Comparison of ENCODE assay signal across 9 cellular contexts in the genomic region with DNA sequence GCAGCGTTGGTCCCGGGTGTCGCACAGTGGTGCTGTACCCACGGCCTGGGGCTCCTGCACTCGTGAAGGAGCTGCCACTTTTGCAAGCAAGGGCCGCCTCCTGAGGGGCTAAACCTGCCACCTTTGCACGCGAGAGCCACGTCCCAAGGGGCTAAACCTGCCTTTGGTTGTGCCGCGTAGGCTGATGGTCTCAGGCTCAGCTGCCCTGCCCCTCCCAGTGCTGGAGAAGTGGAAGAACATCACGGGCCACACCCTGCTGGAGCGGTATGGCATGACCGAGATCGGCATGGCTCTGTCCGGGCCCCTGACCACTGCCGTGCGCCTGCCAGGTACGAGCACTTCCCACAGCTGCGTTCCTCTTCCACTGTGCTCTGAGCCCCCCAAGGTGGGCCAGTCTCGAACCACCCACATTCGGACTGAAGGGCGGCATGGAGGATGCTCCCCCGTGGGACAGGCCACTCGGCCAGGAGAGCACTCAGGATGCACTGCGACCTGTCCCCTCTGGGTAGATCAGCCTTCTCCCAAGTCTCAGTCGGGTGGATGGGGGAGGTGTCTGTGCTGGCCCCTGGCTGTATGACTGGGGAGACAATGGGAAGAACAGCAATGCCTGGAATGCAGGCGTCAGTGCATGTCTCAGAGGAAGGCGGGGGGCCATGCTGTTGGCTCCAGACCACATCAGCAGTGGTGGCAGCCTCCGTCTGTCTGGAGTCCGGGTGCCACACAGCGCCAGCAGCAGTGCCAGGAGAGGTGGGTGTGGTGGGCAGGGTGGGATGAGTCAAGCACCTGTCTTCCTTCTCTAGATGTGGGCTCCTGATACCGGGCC. TPM values are rescaled to one million over a fixed set of nuclear protein-coding genes. Genes with fewer than 3 reads are reported as not detected.
DNase-seq lines count a peak whose midpoint lies in the region; ATAC-seq and TF ChIP-seq lines count a peak whose summit lies in the region.
"Had no signal": no experiment of that assay in that cellular context is flagged by ENCODE, and none has a peak within 500 bp of the region (broad histone marks: within the 10 kb centered on the region; RNA-seq: fewer than 3 reads in every experiment).

No MANE protein-coding gene starts in this region.

- peaks cover 8 to 12% of the 10 kb centered on the region in 2 donors for H3K36me3 Mint-ChIP-seq in activated T-cell treated with anti-CD3 and anti-CD28 coated beads, Interleukin-2, amount 50 U/mL, for 72 hours (ENCODE audit: insufficient read depth in 2 of 2)

- WGBS in hepatocyte (ENCODE audit: low lambda C conversion rate, missing lambda C conversion rate) = 87% methylated on average over 33 of the region's 33 CpGs

- peaks cover 27% of the 10 kb centered on the region for H3K4me1 Mint-ChIP-seq in activated T-cell treated with anti-CD3 and anti-CD28 coated beads, Interleukin-2, amount 50 U/mL, for 72 hours (ENCODE audit: low read depth)

- TF ChIP-seq CTCF in left lung (IDR thresholded peaks at IDR 0.05) = no peak
- no peak for TF ChIP-seq CTCF in hepatocyte (IDR thresholded peaks at IDR 0.05; ENCODE audit: poor library complexity)

- peak overlapping the region; percentile 83 for H3K27ac Mint-ChIP-seq in activated T-cell treated with anti-CD3 and anti-CD28 coated beads, Interleukin-2, amount 50 U/mL, for 72 hours

- H3K9me3 ChIP-seq in left lung = no peaks in the 10 kb centered on the region
- no peaks in the 10 kb centered on the region for H3K9me3 ChIP-seq in hepatocyte (ENCODE audit: low read depth)

- H3K27me3 Mint-ChIP-seq in activated T-cell treated with anti-CD3 and anti-CD28 coated beads, Interleukin-2, amount 50 U/mL, for 72 hours (ENCODE audit: low read depth) = no peaks in the 10 kb centered on the region

- no peaks in the 10 kb centered on the region for H3K79me2 ChIP-seq in hepatocyte

- no peaks in the 10 kb centered on the region for H4K20me1 ChIP-seq in hepatocyte (ENCODE audit: insufficient read depth, poor library complexity, severe bottlenecking)

- no peaks in the 10 kb centered on the region for H3K9me2 ChIP-seq in hepatocyte (replicated peaks; ENCODE audit: insufficient read depth)

- no peak overlapping the region for H2AFZ ChIP-seq in hepatocyte

- H3K27ac ChIP-seq in left lung (peak overlapping the region; percentile 35 to 82), hepatocyte (no peak overlapping the region)

- H3K36me3 ChIP-seq in left lung (peaks cover 0 to 81% of the 10 kb centered on the region in 2 donors), hepatocyte (replicated peaks; ENCODE audit: insufficient read depth, low read depth) (no peaks in the 10 kb centered on the region)

- H3K27me3 ChIP-seq in left lung (no peaks in the 10 kb centered on the region), hepatocyte (no peaks in the 10 kb centered on the region)

- H3K4me3 ChIP-seq in left lung = peak overlapping the region in 1 of 2 donors; percentile 28
- no peak overlapping the region for H3K4me3 ChIP-seq in hepatocyte

- peak overlapping the region; percentile 76 to 88 for H3K4me3 Mint-ChIP-seq in activated T-cell treated with anti-CD3 and anti-CD28 coated beads, Interleukin-2, amount 50 U/mL, for 72 hours

- peak; percentile 26 for DNase-seq in stimulated activated CD4-positive, alpha-beta T cell treated with anti-CD3 and anti-CD28 coated beads, Interleukin-4, amount 100 ng/mL, for 24 hours
- DNase-seq in stimulated activated CD4-positive, alpha-beta T cell treated with anti-CD3 and anti-CD28 coated beads, Interleukin-1b, Interleukin-23, amount 100 ng/mL, for 48 hours = no peak
- no peak for DNase-seq in activated T-cell treated with anti-CD3 and anti-CD28 coated beads, Interleukin-2, amount 50 U/mL, for 72 hours
- DNase-seq in left lung (peak; percentile 34 to 76), hepatocyte (ENCODE audit: low spot score) (no peak), NCI-H187 treated with DMSO at 0.1 percent for 48 hours (lab: John Stamatoyannopoulos, UW) (no peak)
- DNase-seq: NCI-H1436 treated with DMSO at 0.1 percent for 48 hours had no signal

- intact Hi-C loops in left lung (cut with DNase I) = no loop called here

- no peaks in the 10 kb centered on the region for H3K9me3 Mint-ChIP-seq in activated T-cell treated with anti-CD3 and anti-CD28 coated beads, Interleukin-2, amount 50 U/mL, for 72 hours

- H3K4me1 ChIP-seq in left lung (peaks cover 3 to 26% of the 10 kb centered on the region in 2 donors), hepatocyte (ENCODE audit: insufficient read depth) (no peaks in the 10 kb centered on the region)

- peak; percentile 17 to 31 for ATAC-seq in activated T-cell treated with anti-CD3 and anti-CD28 coated beads, Interleukin-2, amount 50 U/mL, for 72 hours (replicated peaks in 1 of 2)
- ATAC-seq in left lung = peak; percentile 17
- ATAC-seq in GM18517 (IDR thresholded peaks at IDR 0.05; ENCODE audit: unreplicated experiment) = no peak
- ATAC-seq in GM19351 (IDR thresholded peaks at IDR 0.05; ENCODE audit: unreplicated experiment) = no peak

- H3K4me2 ChIP-seq in hepatocyte = no peak overlapping the region

RNA-seq across cellular contexts. Expression of gene ACSF3, which starts 20.7 kb away (rescaled TPM):
- total RNA-seq in activated T-cell treated with anti-CD3 and anti-CD28 coated beads, Interleukin-2, amount 50 U/mL, for 72 hours = 10 to 100 TPM; 50.6 to 66.7 TPM
- 10 to 100 TPM; 34.4 to 38.4 TPM for total RNA-seq in left lung
- total RNA-seq in hepatocyte = 20.7 and 22.1 TPM in 2 replicates
- polyA plus RNA-seq in hepatocyte = 18.2 and 28.0 TPM in 2 replicates

RNA-seq across cellular contexts. Expression of gene CDH15, which starts 57.2 kb away (rescaled TPM):
- not detected for total RNA-seq in activated T-cell treated with anti-CD3 and anti-CD28 coated beads, Interleukin-2, amount 50 U/mL, for 72 hours
- total RNA-seq in left lung (1 to 10 TPM; 1.6 to 4.2 TPM), hepatocyte (0.13 TPM in 1 of 2 replicates, not detected in the other)
- polyA plus RNA-seq in hepatocyte = 0.12 and 0.47 TPM in 2 replicates

Comparison
In these comparisons a context has a peak if more than half of its experiments do, and no peak if none do; other contexts are left out.
1. DNase-seq: peak in stimulated activated CD4-positive, alpha-beta T cell treated with anti-CD3 and anti-CD28 coated beads, Interleukin-4, amount 100 ng/mL, for 24 hours (single experiment) and left lung (2 of 2); none in stimulated activated CD4-positive, alpha-beta T cell treated with anti-CD3 and anti-CD28 coated beads, Interleukin-1b, Interleukin-23, amount 100 ng/mL, for 48 hours (single experiment), activated T-cell treated with anti-CD3 and anti-CD28 coated beads, Interleukin-2, amount 50 U/mL, for 72 hours (0 of 2), hepatocyte (single experiment) and NCI-H187 treated with DMSO at 0.1 percent for 48 hours (single experiment).
2. ATAC-seq: peak in activated T-cell treated with anti-CD3 and anti-CD28 coated beads, Interleukin-2, amount 50 U/mL, for 72 hours (2 of 2) and left lung (single experiment); none in GM18517 (single experiment) and GM19351 (single experiment).